In the genomic region with DNA sequence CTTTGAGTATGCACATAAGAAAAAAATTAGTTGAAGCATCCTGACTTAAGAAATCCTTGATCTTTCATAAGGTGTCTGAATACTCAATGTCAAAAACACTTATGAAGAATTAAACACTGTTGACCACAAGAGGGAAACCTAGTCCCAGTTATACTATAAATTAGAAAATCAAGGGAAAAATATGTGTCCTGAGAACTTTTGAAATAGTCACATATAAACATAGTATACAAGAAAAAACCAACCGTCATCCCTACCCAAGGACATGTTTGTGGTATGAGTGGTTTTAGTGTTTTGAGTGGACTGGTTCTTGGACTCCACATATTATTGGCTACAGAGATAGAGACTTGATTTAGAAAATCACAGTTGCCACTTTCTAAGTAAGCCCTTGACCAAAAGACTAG, we compare ENCODE assay signal across 8 cellular contexts. TPM values are rescaled to one million over a fixed set of nuclear protein-coding genes. Genes with fewer than 3 reads are reported as not detected.
DNase-seq lines count a peak whose midpoint lies in the region; ATAC-seq and TF ChIP-seq lines count a peak whose summit lies in the region.

No MANE protein-coding gene starts in this region.

- no peak overlapping the region for H4K5ac ChIP-seq in IMR-90 (ENCODE audit: low read depth, low read length)

- H4K8ac ChIP-seq in IMR-90 (ENCODE audit: low read depth in 2 of 2, low read length in 2 of 2), result no peak overlapping the region

- H3K9me3 Mint-ChIP-seq in CD4-positive, alpha-beta memory T cell, result peaks cover 0 to 2% (median 0%) of the 10 kb centered on the region in 8 donors

- TF ChIP-seq RAD21 in IMR-90 (IDR thresholded peaks at IDR 0.05; ENCODE audit: low read length) (peak; percentile 21), liver (IDR thresholded peaks at IDR 0.05) (peak; percentile 78 to 79)

- no peak overlapping the region for H3K23ac ChIP-seq in IMR-90 (ENCODE audit: low read depth, low read length)

- no peak overlapping the region for H2AK9ac ChIP-seq in IMR-90 (replicated peaks; ENCODE audit: low read depth, low read length, poor library complexity)

- H2AK5ac ChIP-seq in IMR-90 (ENCODE audit: low read depth, low read length), result no peak overlapping the region

- no peaks in the 10 kb centered on the region for H3K9me3 ChIP-seq in CD4-positive, alpha-beta memory T cell (ENCODE audit: control insufficient read depth in 1 of 2, low read length in 2 of 2)
- H3K9me3 ChIP-seq in IMR-90 (ENCODE audit: control insufficient read depth, insufficient read depth, low read length) (no peaks in the 10 kb centered on the region), liver (ENCODE audit: control insufficient read depth in 4 of 4, low read length in 3 of 4) (no peaks in the 10 kb centered on the region)

- H4K91ac ChIP-seq in IMR-90 (ENCODE audit: insufficient read depth, low read depth, low read length), result no peak overlapping the region

- H3K27ac ChIP-seq in CD4-positive, alpha-beta memory T cell (ENCODE audit: low read depth, low read length), result no peak overlapping the region
- H3K27ac ChIP-seq in IMR-90 (ENCODE audit: insufficient read depth, low read length) (no peak overlapping the region), liver (ENCODE audit: low read depth in 1 of 2, low read length in 2 of 2) (no peak overlapping the region)

- TF ChIP-seq CTCF in IMR-90 (conservative IDR thresholded peaks at IDR 0.05; ENCODE audit: low read depth, low read length) (peak; percentile 40), astrocyte of the cerebellum (IDR thresholded peaks at IDR 0.05; ENCODE audit: low read depth, low read length, missing control alignments) (no peak), liver (IDR thresholded peaks at IDR 0.05; ENCODE audit: low read depth, low read length, missing input control) (peak; percentile 38)

- H3K56ac ChIP-seq in IMR-90 (ENCODE audit: extremely low read depth, insufficient read depth, low read length), result no peak overlapping the region

- no peak overlapping the region for H3K4me2 ChIP-seq in IMR-90 (ENCODE audit: low read depth, low read length)

- ATAC-seq in IMR-90 (ENCODE audit: low read depth) (no peak; the same call in 1 of the 2 replicates), HG03045 (IDR thresholded peaks at IDR 0.05; ENCODE audit: unreplicated experiment) (no peak), GM18873 (IDR thresholded peaks at IDR 0.05; ENCODE audit: low FRiP score, unreplicated experiment) (no peak)

- no TSS peak for BruUV-seq in IMR-90 (replicated peaks; lab: Mats Ljungman, UMichigan)

- CTCF ChIA-PET in CD4-positive, alpha-beta memory T cell (lab: Charles Lee; ENCODE audit: partially characterized antibody), result interaction anchor here (1.1 to 3.4 kb wide), 7 partner anchors 18 to 436 kb away, joined by 3 to 26 read pairs (median 4); no protein-coding TSS in a partner anchor
- CTCF ChIA-PET in IMR-90 (lab: Yijun Ruan, JAX), result no interaction called here

- no peak overlapping the region for H3K14ac ChIP-seq in IMR-90 (replicated peaks; ENCODE audit: low read depth, low read length)

- H3K9ac ChIP-seq in IMR-90 (ENCODE audit: low read depth, low read length) (no peak overlapping the region), liver (ENCODE audit: low read depth in 1 of 2, low read length in 2 of 2) (no peak overlapping the region)

- POLR2A ChIA-PET in CD4-positive, alpha-beta memory T cell (lab: Charles Lee; ENCODE audit: partially characterized antibody), result no interaction called here
- POLR2A ChIA-PET in IMR-90 (lab: Charles Lee; ENCODE audit: unreplicated experiment), result no interaction called here

- no peak for TF ChIP-seq POLR2A in IMR-90 (IDR thresholded peaks at IDR 0.05; ENCODE audit: low read depth, low read length)

- no peaks in the 10 kb centered on the region for H4K20me1 ChIP-seq in IMR-90 (ENCODE audit: insufficient read depth, low read length)

- H3K4ac ChIP-seq in IMR-90 (ENCODE audit: low read depth, low read length), result no peak overlapping the region

- intact Hi-C loops in CD4-positive, alpha-beta memory T cell (cut with micrococcal nuclease), result loop anchor here (1.0 to 5.0 kb wide), 6 partner anchors 19 to 435 kb away; no protein-coding TSS in a partner anchor
- intact Hi-C loops in IMR-90 (cut with micrococcal nuclease), result loop anchor here (5.0 kb wide), 3 partner anchors 270 to 435 kb away; no protein-coding TSS in a partner anchor

- H2BK15ac ChIP-seq in IMR-90 (ENCODE audit: low read depth, low read length), result no peak overlapping the region

- no peaks in the 10 kb centered on the region for H3K36me3 Mint-ChIP-seq in CD4-positive, alpha-beta memory T cell

- peak in 4 of 5 donors; percentile 28 to 41 (median 36) for DNase-seq in CD4-positive, alpha-beta memory T cell
- DNase-seq in IMR-90, result peak; percentile 30
- DNase-seq in astrocyte of the cerebellum (ENCODE audit: low read depth), result peak; percentile 8
- DNase-seq in islet precursor cell, result no peak
- no peak for DNase-seq in NK-92 treated with Interleukin-12 subunit alpha and Interleukin-12 subunit beta, amount 100 ng/mL, for 24 hours (lab: John Stamatoyannopoulos, UW)

- dilution Hi-C loops in IMR-90 (cut with HindIII; ENCODE audit: low sequenced_read_pairs, unreplicated experiment), result no loop called here

- no peak overlapping the region for H3K4me3 Mint-ChIP-seq in CD4-positive, alpha-beta memory T cell

- H3K27me3 ChIP-seq in CD4-positive, alpha-beta memory T cell (ENCODE audit: insufficient read depth, low read length), result peaks cover 4% of the 10 kb centered on the region
- H3K27me3 ChIP-seq in IMR-90 (ENCODE audit: control insufficient read depth, insufficient read depth, low read length) (no peaks in the 10 kb centered on the region; the same call in 1 of the 2 replicates), liver (ENCODE audit: control insufficient read depth in 4 of 4, insufficient read depth in 4 of 4, low read length in 3 of 4) (peaks cover 0 to 3% (median 0%) of the 10 kb centered on the region in 4 donors)

- WGBS in IMR-90 (ENCODE audit: extremely low coverage in 2 of 2, insufficient read length in 1 of 2), 2 experiments, result no CpG with 5 or more reads among the region's 1 CpG
- WGBS in liver, result 4% methylated on average over 1 of the region's 1 CpG

- H3K4me1 ChIP-seq in CD4-positive, alpha-beta memory T cell (ENCODE audit: insufficient read depth, low read length), result no peaks in the 10 kb centered on the region
- H3K4me1 ChIP-seq in IMR-90 (ENCODE audit: control insufficient read depth, insufficient read depth, low read length), result no peaks in the 10 kb centered on the region
- H3K4me1 ChIP-seq in liver (ENCODE audit: control insufficient read depth in 4 of 4, insufficient read depth in 4 of 4, low read length in 3 of 4), result peaks cover 0 to 7% (median 5%) of the 10 kb centered on the region in 4 donors

- no peak overlapping the region for H2AFZ ChIP-seq in IMR-90 (replicated peaks; ENCODE audit: low read length, poor library complexity)

- peaks cover 5 to 11% of the 10 kb centered on the region in 2 donors for H3K27me3 Mint-ChIP-seq in CD4-positive, alpha-beta memory T cell

- no peak overlapping the region for H2BK20ac ChIP-seq in IMR-90 (ENCODE audit: low read depth, low read length)

- no peaks in the 10 kb centered on the region for H3K79me1 ChIP-seq in IMR-90 (ENCODE audit: low read depth in 1 of 2, low read length in 2 of 2)

- H2BK5ac ChIP-seq in IMR-90 (ENCODE audit: low read depth, low read length, poor library complexity, severe bottlenecking), result no peak overlapping the region

- no peak overlapping the region for H2BK120ac ChIP-seq in IMR-90 (ENCODE audit: low read depth, low read length)

- no peak overlapping the region for H3K18ac ChIP-seq in IMR-90 (ENCODE audit: low read depth, low read length)

- H3K4me1 Mint-ChIP-seq in CD4-positive, alpha-beta memory T cell, result no peaks in the 10 kb centered on the region

- H3K4me3 ChIP-seq in CD4-positive, alpha-beta memory T cell (ENCODE audit: low read length in 2 of 2), result no peak overlapping the region
- no peak overlapping the region for H3K4me3 ChIP-seq in IMR-90 (ENCODE audit: insufficient read depth, low read depth, low read length)
- no peak overlapping the region for H3K4me3 ChIP-seq in astrocyte of the cerebellum (ENCODE audit: low read depth, low read length)
- H3K4me3 ChIP-seq in liver (ENCODE audit: low read depth in 1 of 3, low read length in 3 of 3), result no peak overlapping the region

- no peak overlapping the region for H3K27ac Mint-ChIP-seq in CD4-positive, alpha-beta memory T cell

- no peaks in the 10 kb centered on the region for H3K9me1 ChIP-seq in IMR-90 (ENCODE audit: insufficient read depth, low read length)

- in situ Hi-C loops in IMR-90 (cut with MboI; ENCODE audit: low sequenced_read_pairs) (no loop called here), astrocyte of the cerebellum (cut with HindIII; ENCODE audit: low sequenced_read_pairs) (no loop called here)

- no peaks in the 10 kb centered on the region for H3K36me3 ChIP-seq in CD4-positive, alpha-beta memory T cell (ENCODE audit: insufficient read depth, low read length)
- H3K36me3 ChIP-seq in IMR-90 (ENCODE audit: control insufficient read depth, insufficient read depth, low read length), result no peaks in the 10 kb centered on the region
- H3K36me3 ChIP-seq in liver (ENCODE audit: control insufficient read depth in 4 of 4, insufficient read depth in 3 of 4, low read depth in 1 of 4, low read length in 3 of 4), result no peaks in the 10 kb centered on the region

TF ChIP-seq in IMR-90, 13 proteins besides CTCF, POLR2A, EP300 and RAD21:
- TF ChIP-seq NFE2L2 (IDR thresholded peaks at IDR 0.05; ENCODE audit: low read depth, low read length) (no peak), SMC3 (IDR thresholded peaks at IDR 0.05; ENCODE audit: low read depth, low read length) (peak; percentile 50; the same call in 1 of the 2 replicates), MAFK (IDR thresholded peaks at IDR 0.05; ENCODE audit: low read depth, low read length) (no peak)

TF ChIP-seq in liver, 16 proteins besides CTCF, POLR2A, EP300 and RAD21 (continues in another document):
- no peak for TF ChIP-seq TAF1 (conservative IDR thresholded peaks at IDR 0.05)

RNA-seq across cellular contexts. Expression of gene HLA-DRA, which starts 7.6 kb away (rescaled TPM):
- 10 to 100 TPM; 24.3 to 25.1 TPM for total RNA-seq in CD4-positive, alpha-beta memory T cell
- 100 to 1,000 TPM in 1 of 2 donors, 1 to 10 TPM in 1; 6.9 to 112 TPM for polyA plus RNA-seq in CD4-positive, alpha-beta memory T cell
- total RNA-seq in IMR-90 (2012; rRNA removed), result not detected in 2 replicates
- polyA plus RNA-seq in IMR-90 (2012; rRNA removed), result not detected in 2 replicates
- polyA plus RNA-seq in IMR-90 (2012; cell fraction: cytosol; rRNA removed), result not detected in 2 replicates
- not detected in 2 replicates for polyA plus RNA-seq in IMR-90 (2012; cell fraction: nucleus; rRNA removed; ENCODE audit: low replicate concordance)
- 10 to 100 TPM; 82.1 to 94.2 TPM for total RNA-seq in liver
- 100 to 1,000 TPM in 1 of 2 donors, 10 to 100 TPM in 1; 53.4 to 145 TPM for polyA plus RNA-seq in liver

RNA-seq across cellular contexts. Expression of gene BTNL2, which starts 25.1 kb away (rescaled TPM):
- total RNA-seq in CD4-positive, alpha-beta memory T cell, result not detected
- not detected for polyA plus RNA-seq in CD4-positive, alpha-beta memory T cell
- total RNA-seq in IMR-90 (2012; rRNA removed), result not detected in 2 replicates
- not detected in 2 replicates for polyA plus RNA-seq in IMR-90 (2012; rRNA removed)
- polyA plus RNA-seq in IMR-90 (2012; cell fraction: cytosol; rRNA removed), result not detected in 2 replicates
- polyA plus RNA-seq in IMR-90 (2012; cell fraction: nucleus; rRNA removed; ENCODE audit: low replicate concordance), result not detected in 2 replicates
- total RNA-seq in liver, result not detected
- not detected for polyA plus RNA-seq in liver

Comparison
In these comparisons a context has a peak if more than half of its experiments do, and no peak if none do; other contexts are left out.
1. DNase-seq: peak in CD4-positive, alpha-beta memory T cell (4 of 5), IMR-90 (single experiment) and astrocyte of the cerebellum (single experiment); none in islet precursor cell (single experiment) and NK-92 treated with Interleukin-12 subunit alpha and Interleukin-12 subunit beta, amount 100 ng/mL, for 24 hours (single experiment).
2. RNA of gene HLA-DRA, which starts 7.6 kb away (total RNA-seq): 82.1 to 94.2 TPM in liver and 24.3 to 25.1 TPM in CD4-positive, alpha-beta memory T cell; not detected in IMR-90; every median in the first group is over 10 times any median in the second.